Comparison of ENCODE assay signal across 9 cellular contexts in genomic region chr1:76294470-76295194, GRCh38.
DNase-seq lines count a peak whose midpoint lies in the region; ATAC-seq and TF ChIP-seq lines count a peak whose summit lies in the region.
"Had no signal": no experiment of that assay in that cellular context is flagged by ENCODE, and none has a peak within 500 bp of the region (broad histone marks: within the 10 kb centered on the region; RNA-seq: fewer than 3 reads in every experiment).

No MANE protein-coding gene starts in this region.

- no peaks in the 10 kb centered on the region for H3K9me3 Mint-ChIP-seq in activated T-helper 17 cell treated with anti-CD3 and anti-CD28 coated beads, Interleukin-2, amount 50 U/mL, for 72 hours

- DNase-seq in HuH-7 (ENCODE audit: low spot score) = no peak
- DNase-seq in inferior parietal cortex (ENCODE audit: extremely low spot score) = no peak
- no peak for DNase-seq in OCI-M1 (lab: John Stamatoyannopoulos, UW)
- DNase-seq in lower leg skin (ENCODE audit: low spot score in 2 of 2) = no peak

- intact Hi-C loops in lower leg skin (cut with DNase I; ENCODE audit: low total_unique reads) = no loop called here

- ATAC-seq in GM18499 (IDR thresholded peaks at IDR 0.05; ENCODE audit: insufficient read depth, unreplicated experiment) = peak; percentile 83
- ATAC-seq in GM19468 (IDR thresholded peaks at IDR 0.05; ENCODE audit: extremely low read depth, unreplicated experiment) = peak; percentile 64
- ATAC-seq in HG03196 (IDR thresholded peaks at IDR 0.05; ENCODE audit: unreplicated experiment) = peak; percentile 71
- peak; percentile 81 for ATAC-seq in activated T-helper 17 cell treated with anti-CD3 and anti-CD28 coated beads, Interleukin-2, amount 50 U/mL, for 72 hours (replicated peaks)
- ATAC-seq: SK-N-SH treated with all-trans-retinoic acid at 6 μM for 48 hours had no signal

- peaks cover 12% of the 10 kb centered on the region for H3K4me1 Mint-ChIP-seq in activated T-helper 17 cell treated with anti-CD3 and anti-CD28 coated beads, Interleukin-2, amount 50 U/mL, for 72 hours

- TF ChIP-seq POLR2A in lower leg skin (IDR thresholded peaks at IDR 0.05) = no peak

- no peak overlapping the region for H3K4me3 ChIP-seq in lower leg skin (ENCODE audit: low read depth, poor library complexity, severe bottlenecking)

- H3K4me3 Mint-ChIP-seq in activated T-helper 17 cell treated with anti-CD3 and anti-CD28 coated beads, Interleukin-2, amount 50 U/mL, for 72 hours = peak overlapping the region; percentile 62

- no peak for TF ChIP-seq CTCF in lower leg skin (IDR thresholded peaks at IDR 0.05)

- WGBS in lower leg skin, 2 donors = 57 to 63% methylated on average over 5 of the region's 5 CpGs

- H3K36me3 Mint-ChIP-seq in activated T-helper 17 cell treated with anti-CD3 and anti-CD28 coated beads, Interleukin-2, amount 50 U/mL, for 72 hours (ENCODE audit: low read depth) = no peaks in the 10 kb centered on the region

- peak overlapping the region; percentile 51 for H3K27ac Mint-ChIP-seq in activated T-helper 17 cell treated with anti-CD3 and anti-CD28 coated beads, Interleukin-2, amount 50 U/mL, for 72 hours

- peaks cover 11% of the 10 kb centered on the region for H3K27me3 Mint-ChIP-seq in activated T-helper 17 cell treated with anti-CD3 and anti-CD28 coated beads, Interleukin-2, amount 50 U/mL, for 72 hours
